12 cellular contexts compared by ENCODE assay signal in genomic region chr19:35295792-35296462, GRCh38. TPM values are rescaled to one million over a fixed set of nuclear protein-coding genes. Genes with fewer than 3 reads are reported as not detected.
DNase-seq lines count a peak whose midpoint lies in the region; ATAC-seq and TF ChIP-seq lines count a peak whose summit lies in the region.
"Had no signal": no experiment of that assay in that cellular context is flagged by ENCODE, and none has a peak within 500 bp of the region (broad histone marks: within the 10 kb centered on the region; RNA-seq: fewer than 3 reads in every experiment).

No MANE protein-coding gene starts in this region.

- 37 to 41% (median 40%) methylated on average over 24 of the region's 24 CpGs for WGBS in psoas muscle, 3 donors

- H3K27me3 ChIP-seq in psoas muscle (ENCODE audit: insufficient read depth in 3 of 3, low read length in 2 of 3) (peaks cover 0 to 29% (median 7%) of the 10 kb centered on the region in 3 donors), tibial artery (peaks cover 0 to 90% of the 10 kb centered on the region in 2 donors)
- H3K27me3 ChIP-seq: right lobe of liver had no signal

- no peaks in the 10 kb centered on the region for H3K9me3 Mint-ChIP-seq in activated CD8-positive, alpha-beta T cell treated with anti-CD3 and anti-CD28 coated beads for 36 hours
- no peaks in the 10 kb centered on the region for H3K9me3 Mint-ChIP-seq in immature natural killer cell

- intact Hi-C loops in activated CD8-positive, alpha-beta T cell treated with anti-CD3 and anti-CD28 coated beads for 36 hours (cut with micrococcal nuclease), result no loop called here
- intact Hi-C loops in psoas muscle (cut with DNase I), result no loop called here
- intact Hi-C loops in tibial artery (cut with DNase I; ENCODE audit: low total_unique reads), result no loop called here

- H3K27ac Mint-ChIP-seq in activated CD8-positive, alpha-beta T cell treated with anti-CD3 and anti-CD28 coated beads for 36 hours, result peak overlapping the region; percentile 46
- peak overlapping the region in 1 of 6 donors; percentile 9 for H3K27ac Mint-ChIP-seq in immature natural killer cell

- H3K4me3 Mint-ChIP-seq in activated CD8-positive, alpha-beta T cell treated with anti-CD3 and anti-CD28 coated beads for 36 hours, result peak overlapping the region; percentile 15
- H3K4me3 Mint-ChIP-seq in immature natural killer cell, result peak overlapping the region in 3 of 5 donors; percentile 7 to 29 (median 23)

- no peak for TF ChIP-seq CTCF in activated CD8-positive, alpha-beta T cell treated with anti-CD3 and anti-CD28 coated beads for 36 hours (IDR thresholded peaks at IDR 0.05)
- TF ChIP-seq CTCF in psoas muscle (IDR thresholded peaks at IDR 0.05) (no peak), tibial artery (IDR thresholded peaks at IDR 0.05) (no peak)

- H3K36me3 ChIP-seq in psoas muscle (ENCODE audit: insufficient read depth in 1 of 2, low read depth in 1 of 2), result no peaks in the 10 kb centered on the region
- H3K36me3 ChIP-seq in tibial artery, result no peaks in the 10 kb centered on the region
- H3K36me3 ChIP-seq: right lobe of liver had no signal

- H3K36me3 Mint-ChIP-seq in activated CD8-positive, alpha-beta T cell treated with anti-CD3 and anti-CD28 coated beads for 36 hours (ENCODE audit: low read depth), result no peaks in the 10 kb centered on the region
- no peaks in the 10 kb centered on the region for H3K36me3 Mint-ChIP-seq in immature natural killer cell

- peaks cover 9% of the 10 kb centered on the region for H3K4me1 Mint-ChIP-seq in activated CD8-positive, alpha-beta T cell treated with anti-CD3 and anti-CD28 coated beads for 36 hours (ENCODE audit: low read depth)
- H3K4me1 Mint-ChIP-seq in immature natural killer cell, result peaks cover 0 to 9% of the 10 kb centered on the region in 2 donors

- H3K27ac ChIP-seq in psoas muscle (no peak overlapping the region), tibial artery (no peak overlapping the region)
- H3K27ac ChIP-seq: epithelial cell of prostate, right lobe of liver had no signal

- H3K4me3 ChIP-seq in psoas muscle (no peak overlapping the region), tibial artery (no peak overlapping the region)
- H3K4me3 ChIP-seq: right lobe of liver had no signal

- no peaks in the 10 kb centered on the region for H3K27me3 Mint-ChIP-seq in activated CD8-positive, alpha-beta T cell treated with anti-CD3 and anti-CD28 coated beads for 36 hours
- peaks cover 0 to 5% (median 0%) of the 10 kb centered on the region in 3 donors for H3K27me3 Mint-ChIP-seq in immature natural killer cell (ENCODE audit: low read depth in 3 of 3)

- H3K9me3 ChIP-seq in psoas muscle (no peaks in the 10 kb centered on the region), tibial artery (no peaks in the 10 kb centered on the region)
- H3K9me3 ChIP-seq: right lobe of liver had no signal

- CTCF ChIA-PET in activated CD8-positive, alpha-beta T cell treated with anti-CD3 and anti-CD28 coated beads for 36 hours (lab: Charles Lee), result interaction anchor here (1.1 to 1.4 kb wide), 5 partner anchors 10 to 229 kb away, joined by 3 to 4 read pairs (median 3); partner anchors contain the start of gene HAMP

- ATAC-seq in HG02759 (IDR thresholded peaks at IDR 0.05; ENCODE audit: unreplicated experiment) (peak; percentile 48), psoas muscle (no peak)
- ATAC-seq in activated CD8-positive, alpha-beta T cell treated with anti-CD3 and anti-CD28 coated beads for 36 hours, result peak; percentile 78
- ATAC-seq: left cardiac atrium had no signal

- DNase-seq in D341Med (ENCODE audit: low spot score) (peak; percentile 41), immature natural killer cell (peak in 2 of 3 donors; percentile 23 to 29), psoas muscle (no peak), NOMO-1 (lab: John Stamatoyannopoulos, UW; ENCODE audit: unreplicated experiment in 2 of 2) (no peak), SW 1271 (lab: John Stamatoyannopoulos, UW) (no peak), tibial artery (no peak)
- DNase-seq in activated CD8-positive, alpha-beta T cell treated with anti-CD3 and anti-CD28 coated beads for 36 hours, result peak; percentile 71
- DNase-seq: left cardiac atrium, NCI-H774, right lobe of liver had no signal

- H3K4me1 ChIP-seq in psoas muscle (no peaks in the 10 kb centered on the region), tibial artery (no peaks in the 10 kb centered on the region)
- H3K4me1 ChIP-seq: right lobe of liver had no signal

- POLR2A ChIA-PET in activated CD8-positive, alpha-beta T cell treated with anti-CD3 and anti-CD28 coated beads for 36 hours (lab: Charles Lee), result interaction anchor here (0.7 to 1.4 kb wide), 4 partner anchors 14 to 229 kb away, joined by 3 to 4 read pairs (median 3); partner anchors contain the start of gene HAMP

RNA-seq across cellular contexts. Expression of gene MAG, which starts 4.0 kb away (rescaled TPM):
- total RNA-seq in activated CD8-positive, alpha-beta T cell treated with anti-CD3 and anti-CD28 coated beads for 36 hours, result under 1 TPM; 0.20 to 0.31 TPM
- polyA plus RNA-seq in immature natural killer cell (not detected), psoas muscle (under 1 TPM in 2 of 3 donors, not detected in 1; 0.05 to 0.30 TPM)
- under 1 TPM in 1 of 4 donors, not detected in 3; 0.11 TPM for total RNA-seq in psoas muscle
- total RNA-seq: left cardiac atrium had no signal

RNA-seq across cellular contexts. Expression of gene HAMP, which starts 13.6 kb away (rescaled TPM):
- total RNA-seq in activated CD8-positive, alpha-beta T cell treated with anti-CD3 and anti-CD28 coated beads for 36 hours, result under 1 TPM in 1 of 2 experiments, not detected in 1; 0.32 TPM
- polyA plus RNA-seq in immature natural killer cell (1 to 10 TPM in 1 of 3 donors, not detected in 2; 1.1 TPM), psoas muscle (not detected)
- total RNA-seq in psoas muscle, result under 1 TPM in 2 of 4 donors, not detected in 2; 0.22 to 0.42 TPM

RNA-seq across cellular contexts. Expression of gene USF2, which starts 27.2 kb away (rescaled TPM):
- total RNA-seq in activated CD8-positive, alpha-beta T cell treated with anti-CD3 and anti-CD28 coated beads for 36 hours, result 100 to 1,000 TPM; 111 to 115 TPM
- polyA plus RNA-seq in immature natural killer cell, result 10 to 100 TPM in 1 of 3 donors, 1 to 10 TPM in 1, under 1 TPM in 1; 0.29 to 10.4 (median 7.6) TPM
- 100 to 1,000 TPM; 141 to 196 (median 188) TPM for total RNA-seq in psoas muscle
- polyA plus RNA-seq in psoas muscle, result 100 to 1,000 TPM in 2 of 3 donors, 10 to 100 TPM in 1; 94.4 to 179 (median 142) TPM

RNA-seq across cellular contexts. Expression of gene CD22, which starts 33.1 kb away (rescaled TPM):
- total RNA-seq in activated CD8-positive, alpha-beta T cell treated with anti-CD3 and anti-CD28 coated beads for 36 hours, result 1 to 10 TPM; 2.3 to 2.8 TPM
- polyA plus RNA-seq in immature natural killer cell, result 1 to 10 TPM in 1 of 3 donors, under 1 TPM in 1, not detected in 1; 0.93 to 2.2 TPM
- total RNA-seq in psoas muscle, result 1 to 10 TPM in 2 of 4 donors, under 1 TPM in 2; 0.15 to 3.2 (median 1.2) TPM
- polyA plus RNA-seq in psoas muscle, result under 1 TPM; 0.11 to 0.32 (median 0.14) TPM

RNA-seq across cellular contexts. Expression of gene LSR, which starts 47.1 kb away (rescaled TPM):
- total RNA-seq in activated CD8-positive, alpha-beta T cell treated with anti-CD3 and anti-CD28 coated beads for 36 hours, result 10 to 100 TPM; 20.0 to 20.6 TPM
- polyA plus RNA-seq in immature natural killer cell (10 to 100 TPM in 2 of 3 donors, 1 to 10 TPM in 1; 5.3 to 14.2 (median 11.8) TPM), psoas muscle (1 to 10 TPM; 1.7 to 4.4 (median 2.4) TPM)
- total RNA-seq in psoas muscle, result 1 to 10 TPM; 1.8 to 5.2 (median 2.7) TPM

Comparison
In these comparisons a context has a peak if more than half of its experiments do, and no peak if none do; other contexts are left out.
1. DNase-seq: peak in D341Med (single experiment), activated CD8-positive, alpha-beta T cell treated with anti-CD3 and anti-CD28 coated beads for 36 hours (single experiment) and immature natural killer cell (2 of 3); none in psoas muscle (0 of 2), NOMO-1 (0 of 2), SW 1271 (0 of 2) and tibial artery (0 of 2).
2. ATAC-seq: peak in HG02759 (single experiment) and activated CD8-positive, alpha-beta T cell treated with anti-CD3 and anti-CD28 coated beads for 36 hours (single experiment); none in psoas muscle (0 of 4).